In the genomic region with DNA sequence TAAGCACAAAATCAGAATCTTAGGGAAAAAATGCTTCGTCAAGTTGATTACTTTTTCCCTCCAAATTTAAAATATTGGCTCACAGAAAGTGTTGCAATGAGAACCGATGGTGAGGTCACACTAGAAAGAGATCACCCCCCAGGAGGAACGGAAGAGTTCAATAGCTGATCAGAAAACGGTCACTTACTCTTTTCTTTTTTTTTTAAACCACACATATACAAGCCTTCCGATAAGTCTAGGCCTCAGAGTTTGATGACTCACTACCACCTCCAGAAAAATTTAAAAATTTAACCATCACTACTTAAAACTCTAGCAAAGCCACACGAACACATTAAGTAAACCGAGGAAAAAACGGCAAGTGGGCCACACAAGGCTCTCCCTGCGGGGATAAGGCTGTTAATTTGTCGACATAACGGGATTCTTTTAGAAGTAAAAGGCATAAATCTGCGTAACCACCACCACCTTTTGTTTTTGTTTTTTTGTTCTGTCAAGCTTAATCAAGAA, we compare ENCODE assay signal across 1 cellular context.
A peak's percentile ranks its signal among the peaks of the same experiment; 100 is the strongest.
TF ChIP-seq lines count a peak whose summit lies in the region.

No MANE protein-coding gene starts in this region.

TF ChIP-seq in endothelial cell of umbilical vein, 7 proteins besides CTCF, POLR2A, EP300 and RAD21:
- no peak for TF ChIP-seq POLR2AphosphoS5 (IDR thresholded peaks at IDR 0.05; ENCODE audit: insufficient read depth, low read depth, low read length)
- TF ChIP-seq FOS (IDR thresholded peaks at IDR 0.05; ENCODE audit: borderline replicate concordance, insufficient read depth, low read length), result peak; percentile 77
- TF ChIP-seq, protein P1, sequence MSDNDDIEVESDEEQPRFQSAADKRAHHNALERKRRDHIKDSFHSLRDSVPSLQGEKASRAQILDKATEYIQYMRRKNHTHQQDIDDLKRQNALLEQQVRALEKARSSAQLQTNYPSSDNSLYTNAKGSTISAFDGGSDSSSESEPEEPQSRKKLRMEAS (IDR thresholded peaks at IDR 0.05; ENCODE audit: insufficient read depth, insufficient read length), result no peak
